7 cellular contexts compared by ENCODE assay signal in genomic region chr7:131328387-131329175, GRCh38. TPM values are rescaled to one million over a fixed set of nuclear protein-coding genes. Genes with fewer than 3 reads are reported as not detected.
A peak's percentile ranks its signal among the peaks of the same experiment; 100 is the strongest.
DNase-seq lines count a peak whose midpoint lies in the region; ATAC-seq and TF ChIP-seq lines count a peak whose summit lies in the region.

No MANE protein-coding gene starts in this region.

- H3K4me1 ChIP-seq in mammary epithelial cell (ENCODE audit: insufficient read depth, low read length), result peaks cover 22% of the 10 kb centered on the region

- peak overlapping the region; percentile 88 for H3K27ac ChIP-seq in mammary epithelial cell (ENCODE audit: insufficient read depth, low read depth, low read length)

- H2AFZ ChIP-seq in mammary epithelial cell (ENCODE audit: low read depth, low read length), result peak overlapping the region; percentile 99

- 6% methylated on average over 12 of the region's 19 CpGs for WGBS in mammary epithelial cell (ENCODE audit: low coverage, missing lambda C conversion rate)

- TF ChIP-seq CTCF in GM12865 (IDR thresholded peaks at IDR 0.05; ENCODE audit: insufficient read depth, low read depth, low read length, missing control alignments) (no peak), mammary epithelial cell (conservative IDR thresholded peaks at IDR 0.05 in 1 of 2, IDR thresholded peaks at IDR 0.05 in 1 of 2; ENCODE audit: extremely low read depth in 1 of 2, insufficient read depth in 1 of 2, low read depth in 1 of 2, low read length in 2 of 2) (no peak)

- no peaks in the 10 kb centered on the region for H3K27me3 ChIP-seq in MG63
- no peaks in the 10 kb centered on the region for H3K27me3 ChIP-seq in mammary epithelial cell (ENCODE audit: insufficient read depth, low read length)

- peak overlapping the region; percentile 92 for H3K4me2 ChIP-seq in mammary epithelial cell (ENCODE audit: insufficient read depth, low read depth, low read length)

- peak; percentile 10 for DNase-seq in GM12865 (ENCODE audit: low read depth)
- no peak for DNase-seq in MG63
- DNase-seq in mammary epithelial cell, result peak; percentile 26
- DNase-seq in left colon, result no peak
- DNase-seq in superior temporal gyrus (ENCODE audit: extremely low spot score), result peak; percentile 63

- dilution Hi-C loops in mammary epithelial cell (cut with HindIII; ENCODE audit: low sequenced_read_pairs), result no loop called here

- H3K36me3 ChIP-seq in MG63 (peaks cover 6% of the 10 kb centered on the region; the same call in 1 of the 2 replicates), mammary epithelial cell (ENCODE audit: insufficient read depth, low read length) (peaks cover 2% of the 10 kb centered on the region)

- H3K9me3 ChIP-seq in MG63 (no peaks in the 10 kb centered on the region), mammary epithelial cell (replicated peaks; ENCODE audit: insufficient read depth, low read length) (no peaks in the 10 kb centered on the region)

- peaks cover 59% of the 10 kb centered on the region for H3K79me2 ChIP-seq in mammary epithelial cell (ENCODE audit: insufficient read depth, low read length)

- peak; percentile 38 for ATAC-seq in left colon
- ATAC-seq in HG03196 (IDR thresholded peaks at IDR 0.05; ENCODE audit: unreplicated experiment), result no peak
- no peak for ATAC-seq in activated CD4-positive, CD25-positive, alpha-beta regulatory T cell treated with anti-CD3 and anti-CD28 coated beads, Interleukin-2, amount 50 U/mL, for 24 hours

- H3K9ac ChIP-seq in mammary epithelial cell (ENCODE audit: insufficient read depth, low read length), result peak overlapping the region; percentile 85

- BruUV-seq in mammary epithelial cell (replicated peaks; lab: Mats Ljungman, UMichigan), result TSS peak; percentile 21

- peak overlapping the region; percentile 89 for H3K4me3 ChIP-seq in GM12865 (ENCODE audit: low read depth, low read length)
- peak overlapping the region; percentile 84 for H3K4me3 ChIP-seq in MG63
- H3K4me3 ChIP-seq in mammary epithelial cell (replicated peaks in 1 of 3; ENCODE audit: insufficient read depth in 1 of 3, low read depth in 2 of 3, low read length in 3 of 3), result peak overlapping the region; percentile 93 to 96 (median 95)

- no peaks in the 10 kb centered on the region for H4K20me1 ChIP-seq in mammary epithelial cell (ENCODE audit: insufficient read depth, low read length)

- intact Hi-C loops in mammary epithelial cell (cut with micrococcal nuclease), result loop anchor here (2.0 to 10.0 kb wide), 2 partner anchors 106 to 222 kb away; no protein-coding TSS in a partner anchor
- intact Hi-C loops in left colon (cut with DNase I, micrococcal nuclease), result loop anchor here in 1 of 2 donors (10.0 kb wide), 1 partner anchor 224 kb away; no protein-coding TSS in a partner anchor

- CTCF ChIA-PET in mammary epithelial cell (lab: Charles Lee; ENCODE audit: low non-redundant PET), result no interaction called here

- in situ Hi-C loops in mammary epithelial cell (cut with MboI; ENCODE audit: low sequenced_read_pairs in 2 of 2), result no loop called here

RNA-seq across cellular contexts. Expression of gene MKLN1, which starts 0.9 kb away (rescaled TPM):
- 14.9 and 15.1 TPM in 2 replicates for total RNA-seq in MG63 (2014; rRNA removed; shearing (Covaris generic); ENCODE audit: low replicate concordance)
- total RNA-seq in mammary epithelial cell, result 10 to 100 TPM; 33.9 to 38.0 TPM
- 19.2 TPM for polyA plus RNA-seq in mammary epithelial cell
- polyA minus RNA-seq in mammary epithelial cell, result 43.3 TPM
- 10 to 100 TPM; 38.7 to 57.7 TPM for total RNA-seq in left colon

Comparison
In these comparisons a context has a peak if more than half of its experiments do, and no peak if none do; other contexts are left out.
1. DNase-seq: peak in GM12865 (single experiment), mammary epithelial cell (single experiment) and superior temporal gyrus (single experiment); none in MG63 (single experiment) and left colon (0 of 2).
2. Peak in every context shown above with its lines, with median percentiles within 50 percentile points of each other: H3K4me3 ChIP-seq.